8 cellular contexts compared by ENCODE assay signal in genomic region chr22:19265779-19266178, GRCh38.
"Had no signal": no experiment of that assay in that cellular context is flagged by ENCODE, and none has a peak within 500 bp of the region (broad histone marks: within the 10 kb centered on the region; RNA-seq: fewer than 3 reads in every experiment).

No MANE protein-coding gene starts in this region.

- ATAC-seq: GM12878 had no signal

- H3K4me3 ChIP-seq: GM12878 had no signal

- FAIRE-seq: G401.6, GM12878, GM12891, GM12892, GM18507, GM19239 had no signal

- DNase-seq: GDM1, GF-D8 had no signal
